In genomic region chr17:49501496-49501895, GRCh38 we compare ENCODE assay signal across 20 cellular contexts. TPM values are rescaled to one million over a fixed set of nuclear protein-coding genes. Genes with fewer than 3 reads are reported as not detected.
"Had no signal": no experiment of that assay in that cellular context is flagged by ENCODE, and none has a peak within 500 bp of the region (broad histone marks: within the 10 kb centered on the region; RNA-seq: fewer than 3 reads in every experiment).

No MANE protein-coding gene starts in this region.

- H3K4me3 Mint-ChIP-seq: activated CD4-positive, alpha-beta T cell treated with anti-CD3 and anti-CD28 coated beads, Interleukin-2, amount 10 ng/mL, durations not matched to agents 24 days and 14 days; activated naive CD8-positive, alpha-beta T cell treated with anti-CD3 and anti-CD28 coated beads for 36 hours; central memory CD8-positive, alpha-beta T cell; naive thymus-derived CD8-positive, alpha-beta T cell; stimulated activated effector memory CD8-positive, alpha-beta T cell treated with anti-CD3 and anti-CD28 coated beads, Interleukin-12 subunit alpha, Interleukin-12 subunit beta, amount 100 ng/mL, for 72 hours had no signal

- FAIRE-seq: endothelial cell of umbilical vein, islet of Langerhans, TTC549 had no signal

- H3K4me3 ChIP-seq: body of pancreas, gastrocnemius medialis, heart right ventricle, thoracic aorta, upper lobe of right lung had no signal

- H3K9me3 ChIP-seq: body of pancreas, gastrocnemius medialis, heart right ventricle, neutrophil, thoracic aorta, upper lobe of right lung had no signal

- H3K9me3 Mint-ChIP-seq: activated CD4-positive, alpha-beta T cell treated with anti-CD3 and anti-CD28 coated beads, Interleukin-2, amount 10 ng/mL, durations not matched to agents 24 days and 14 days; activated naive CD8-positive, alpha-beta T cell treated with anti-CD3 and anti-CD28 coated beads for 36 hours; central memory CD8-positive, alpha-beta T cell; naive thymus-derived CD8-positive, alpha-beta T cell; stimulated activated effector memory CD8-positive, alpha-beta T cell treated with anti-CD3 and anti-CD28 coated beads, Interleukin-12 subunit alpha, Interleukin-12 subunit beta, amount 100 ng/mL, for 72 hours had no signal

- H3K27ac ChIP-seq: body of pancreas, gastrocnemius medialis, heart right ventricle, neutrophil, parathyroid adenoma, thoracic aorta, upper lobe of right lung had no signal

- H2AFZ ChIP-seq: parathyroid adenoma had no signal

- H3K36me3 ChIP-seq: gastrocnemius medialis, heart right ventricle, neutrophil, thoracic aorta, upper lobe of right lung had no signal

- DNase-seq: activated CD4-positive, alpha-beta T cell treated with anti-CD3 and anti-CD28 coated beads, Interleukin-2, amount 10 ng/mL, durations not matched to agents 24 days and 14 days; activated CD4-positive, CD25-positive, alpha-beta regulatory T cell; activated CD8-positive, alpha-beta memory T cell treated with anti-CD3 and anti-CD28 coated beads for 24 hours; activated naive CD8-positive, alpha-beta T cell treated with anti-CD3 and anti-CD28 coated beads for 36 hours; amygdala; body of pancreas; effector CD8-positive, alpha-beta T cell; gastrocnemius medialis; heart right ventricle; naive thymus-derived CD8-positive, alpha-beta T cell; upper lobe of right lung had no signal

- ATAC-seq: body of pancreas; gastrocnemius medialis; heart right ventricle; left lobe of liver; naive thymus-derived CD8-positive, alpha-beta T cell; stimulated activated effector memory CD8-positive, alpha-beta T cell treated with anti-CD3 and anti-CD28 coated beads, Interleukin-12 subunit alpha, Interleukin-12 subunit beta, amount 100 ng/mL, for 72 hours; upper lobe of right lung had no signal

- H3K36me3 Mint-ChIP-seq: activated naive CD8-positive, alpha-beta T cell treated with anti-CD3 and anti-CD28 coated beads for 36 hours; naive thymus-derived CD8-positive, alpha-beta T cell had no signal

- H3K79me2 ChIP-seq: parathyroid adenoma had no signal

- H3K27ac Mint-ChIP-seq: activated CD4-positive, alpha-beta T cell treated with anti-CD3 and anti-CD28 coated beads, Interleukin-2, amount 10 ng/mL, durations not matched to agents 24 days and 14 days; activated naive CD8-positive, alpha-beta T cell treated with anti-CD3 and anti-CD28 coated beads for 36 hours; stimulated activated effector memory CD8-positive, alpha-beta T cell treated with anti-CD3 and anti-CD28 coated beads, Interleukin-12 subunit alpha, Interleukin-12 subunit beta, amount 100 ng/mL, for 72 hours had no signal

- H3K9ac ChIP-seq: parathyroid adenoma had no signal

RNA-seq across cellular contexts. Expression of gene NGFR, which starts 6.4 kb away (rescaled TPM):
- total RNA-seq: activated CD4-positive, alpha-beta T cell treated with anti-CD3 and anti-CD28 coated beads, Interleukin-2, amount 10 ng/mL, durations not matched to agents 24 days and 14 days; endothelial cell of umbilical vein had no signal
- polyA plus RNA-seq: endothelial cell of umbilical vein; naive thymus-derived CD8-positive, alpha-beta T cell had no signal
